8 cellular contexts compared by ENCODE assay signal in the genomic region with DNA sequence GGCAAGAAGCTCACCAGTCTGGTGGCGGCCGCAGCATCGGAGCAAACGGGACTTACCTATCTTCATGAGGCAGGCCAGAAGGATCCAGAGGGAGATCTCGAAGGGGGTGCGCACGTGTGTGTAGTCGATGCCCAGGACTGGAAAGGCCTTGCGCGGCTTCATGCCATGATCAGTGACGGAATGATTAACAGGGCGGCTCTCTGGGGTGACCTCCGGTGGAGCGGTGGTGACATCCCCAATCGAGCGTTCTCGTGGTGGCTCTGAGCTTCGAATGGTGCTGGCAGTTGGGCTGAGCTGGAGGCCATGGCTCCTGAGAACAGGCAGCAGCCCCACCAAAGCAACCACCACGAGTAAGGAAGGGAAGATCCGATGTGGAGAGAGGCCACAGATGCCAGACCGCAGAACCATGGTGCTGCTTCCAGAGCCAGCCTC. TPM values are rescaled to one million over a fixed set of nuclear protein-coding genes. Genes with fewer than 3 reads are reported as not detected.
A peak's percentile ranks its signal among the peaks of the same experiment; 100 is the strongest.
DNase-seq lines count a peak whose midpoint lies in the region; ATAC-seq, FAIRE-seq and TF ChIP-seq lines count a peak whose summit lies in the region.

No MANE protein-coding gene starts in this region.

- no peaks in the 10 kb centered on the region for H3K9me3 Mint-ChIP-seq in activated naive CD4-positive, alpha-beta T cell treated with anti-CD3 and anti-CD28 coated beads, Interleukin-2, amount 10 ng/mL, durations not matched to agents 7 days and 5 days

- H3K27me3 Mint-ChIP-seq in activated naive CD4-positive, alpha-beta T cell treated with anti-CD3 and anti-CD28 coated beads, Interleukin-2, amount 10 ng/mL, durations not matched to agents 7 days and 5 days, result no peaks in the 10 kb centered on the region

- BruUV-seq in K562 (replicated peaks; lab: Mats Ljungman, UMichigan), result no TSS peak

- H4K20me1 ChIP-seq in K562 (replicated peaks; ENCODE audit: control insufficient read depth, insufficient read depth, low read length), result peaks cover 13% of the 10 kb centered on the region; the same call in 1 of the 2 replicates

- TF ChIP-seq POLR2A in K562 (conservative IDR thresholded peaks at IDR 0.05), result no peak
- TF ChIP-seq POLR2A in upper lobe of left lung (IDR thresholded peaks at IDR 0.05), result no peak

- H3K9ac ChIP-seq in K562 (ENCODE audit: insufficient read depth in 1 of 2, low read depth in 2 of 2, low read length in 2 of 2), result peak overlapping the region; percentile 87 to 96

- TF ChIP-seq EP300 in K562 (IDR thresholded peaks at IDR 0.05; ENCODE audit: low read length) (no peak), upper lobe of left lung (IDR thresholded peaks at IDR 0.05) (no peak)

- no peaks in the 10 kb centered on the region for H3K27me3 ChIP-seq in K562 (ENCODE audit: control insufficient read depth in 2 of 2, insufficient read depth in 2 of 2, low read length in 2 of 2)
- H3K27me3 ChIP-seq in upper lobe of left lung, result no peaks in the 10 kb centered on the region

- H3K4me1 ChIP-seq in K562 (replicated peaks in 1 of 2; ENCODE audit: control insufficient read depth in 2 of 2, insufficient read depth in 2 of 2, low read length in 2 of 2), result peaks cover 40 to 41% of the 10 kb centered on the region in 2 experiments
- peaks cover 24% of the 10 kb centered on the region for H3K4me1 ChIP-seq in mesodermal cell (ENCODE audit: control insufficient read depth, insufficient read depth, low read length, poor library complexity, severe bottlenecking)
- H3K4me1 ChIP-seq in upper lobe of left lung, result peaks cover 36 to 64% (median 59%) of the 10 kb centered on the region in 4 donors

- TF ChIP-seq CTCF in K562 (IDR thresholded peaks at IDR 0.05 in 2 of 3, conservative IDR thresholded peaks at IDR 0.05 in 1 of 3; ENCODE audit: insufficient read depth in 2 of 3, low read depth in 1 of 3, low read length in 3 of 3) (no peak), upper lobe of left lung (IDR thresholded peaks at IDR 0.05) (no peak)

- FAIRE-seq in K562 (lab: Jason Lieb, UNC), result no peak

- H2AFZ ChIP-seq in K562 (ENCODE audit: low read depth, low read length), result no peak overlapping the region

- POLR2A ChIA-PET in K562 (lab: Yijun Ruan, JAX), result interaction anchor here (0.6 to 11.8 kb wide), 24 partner anchors 10 to 571 kb away, joined by 3 to 380 read pairs (median 5); partner anchors contain the start of gene WDTC1

- peaks cover 31% of the 10 kb centered on the region for H3K79me2 ChIP-seq in K562 (ENCODE audit: control insufficient read depth, insufficient read depth, low read length)

- peak overlapping the region; percentile 93 for H3K4me2 ChIP-seq in K562 (ENCODE audit: insufficient read depth, low read length)

- peaks cover 12% of the 10 kb centered on the region for H3K36me3 Mint-ChIP-seq in activated naive CD4-positive, alpha-beta T cell treated with anti-CD3 and anti-CD28 coated beads, Interleukin-2, amount 10 ng/mL, durations not matched to agents 7 days and 5 days

- H3K9me3 ChIP-seq in K562 (replicated peaks; ENCODE audit: control insufficient read depth, insufficient read depth, low read depth, low read length) (no peaks in the 10 kb centered on the region), mesodermal cell (ENCODE audit: control insufficient read depth, low read length) (no peaks in the 10 kb centered on the region), upper lobe of left lung (no peaks in the 10 kb centered on the region)

- no peak for DNase-seq in activated naive CD4-positive, alpha-beta T cell treated with anti-CD3 and anti-CD28 coated beads, Interleukin-2, amount 10 ng/mL, durations not matched to agents 7 days and 5 days
- DNase-seq in activated naive CD4-positive, alpha-beta T cell treated with Interleukin-2 at 50 U/mL for 16 hours, result no peak
- DNase-seq in K562 (ENCODE audit: extremely low read depth in 1 of 4, low spot score in 3 of 4) (peak in 2 of 4 experiments; percentile 10 to 37), upper lobe of left lung (peak in 1 of 2 donors; percentile 54), NCI-H2171 treated with DMSO at 0.1 percent for 48 hours (lab: John Stamatoyannopoulos, UW) (no peak)

- peak overlapping the region; percentile 77 for H3K4me3 ChIP-seq in K562
- peak overlapping the region; percentile 57 for H3K4me3 ChIP-seq in mesodermal cell (ENCODE audit: extremely low read depth, insufficient read depth, low read length, poor library complexity, severe bottlenecking)
- H3K4me3 ChIP-seq in upper lobe of left lung, result peak overlapping the region in 3 of 4 donors; percentile 64 to 87 (median 65)

- H3K36me3 ChIP-seq in K562 (ENCODE audit: control insufficient read depth, insufficient read depth, low read length), result no peaks in the 10 kb centered on the region; the same call in 2 of the 3 replicates
- peaks cover 10% of the 10 kb centered on the region for H3K36me3 ChIP-seq in mesodermal cell (ENCODE audit: control insufficient read depth, insufficient read depth, low read length)
- H3K36me3 ChIP-seq in upper lobe of left lung, result no peaks in the 10 kb centered on the region

- intact Hi-C loops in K562 (cut with micrococcal nuclease), result loop anchor here (10.0 kb wide), 1 partner anchor 49 kb away; no protein-coding TSS in a partner anchor

- in situ Hi-C loops in K562 (cut with MboI), result no loop called here

- no peaks in the 10 kb centered on the region for H3K9me1 ChIP-seq in K562 (ENCODE audit: control insufficient read depth, insufficient read depth, low read length)

- peaks cover 56% of the 10 kb centered on the region for H3K4me1 Mint-ChIP-seq in activated naive CD4-positive, alpha-beta T cell treated with anti-CD3 and anti-CD28 coated beads, Interleukin-2, amount 10 ng/mL, durations not matched to agents 7 days and 5 days

- H3K27ac ChIP-seq in K562 (ENCODE audit: extremely low read depth, low read depth, low read length), result no peak overlapping the region; the same call in 2 of the 3 replicates
- H3K27ac ChIP-seq in mesodermal cell (ENCODE audit: low read depth, low read length, severe bottlenecking), result peak overlapping the region; percentile 79
- peak overlapping the region; percentile 87 to 97 (median 92) for H3K27ac ChIP-seq in upper lobe of left lung

- no peak for TF ChIP-seq RAD21 in K562 (CRISPR knock-in tag; conservative IDR thresholded peaks at IDR 0.05 in 1 of 2, IDR thresholded peaks at IDR 0.05 in 1 of 2)

- peak overlapping the region; percentile 86 for H3K4me3 Mint-ChIP-seq in activated naive CD4-positive, alpha-beta T cell treated with anti-CD3 and anti-CD28 coated beads, Interleukin-2, amount 10 ng/mL, durations not matched to agents 7 days and 5 days

- peak overlapping the region; percentile 75 for H3K27ac Mint-ChIP-seq in activated naive CD4-positive, alpha-beta T cell treated with anti-CD3 and anti-CD28 coated beads, Interleukin-2, amount 10 ng/mL, durations not matched to agents 7 days and 5 days

- CTCF ChIA-PET in activated naive CD4-positive, alpha-beta T cell treated with anti-CD3 and anti-CD28 coated beads, Interleukin-2, amount 10 ng/mL, durations not matched to agents 7 days and 5 days (lab: Charles Lee), result interaction anchor here (0.9 to 1.7 kb wide), 9 partner anchors 9 to 54 kb away, joined by 3 to 7 read pairs (median 4); no protein-coding TSS in a partner anchor
- CTCF ChIA-PET in K562 (lab: Yijun Ruan, JAX; ENCODE audit: low intra/inter-chr PET ratio), result no interaction called here

- WGBS in K562 (ENCODE audit: insufficient coverage, low coverage, missing lambda C conversion rate), result 67% methylated on average over 21 of the region's 21 CpGs
- 89 to 94% methylated on average over 19 to 21 of the region's 21 CpGs for WGBS in mesodermal cell (ENCODE audit: insufficient coverage in 2 of 2), 2 experiments
- 84 to 85% methylated on average over 18 to 21 of the region's 21 CpGs for WGBS in upper lobe of left lung, 2 donors

- ATAC-seq in K562 (0 out of 3 replicates have a peak, but pooled peaks have one; percentile 1), upper lobe of left lung (ENCODE audit: low FRiP score in 2 of 2) (no peak), HG03457 (IDR thresholded peaks at IDR 0.05; ENCODE audit: unreplicated experiment) (no peak), HG02642 (IDR thresholded peaks at IDR 0.05; ENCODE audit: poor library complexity, unreplicated experiment) (no peak)

TF ChIP-seq in K562, 482 proteins besides CTCF, POLR2A, EP300 and RAD21 (continues in another document):
- TF ChIP-seq ZNF740 (CRISPR knock-in tag; IDR thresholded peaks at IDR 0.05) (peak; percentile 65), ZNF740 (tag; IDR thresholded peaks at IDR 0.05) (no peak), SNAPC5 (CRISPR knock-in tag; IDR thresholded peaks at IDR 0.05) (no peak)

RNA-seq across cellular contexts. Expression of gene SLC9A1, which starts 1.0 kb away (rescaled TPM):
- total RNA-seq in K562 (2011; cell fraction: chromatin; rRNA removed; ENCODE audit: low replicate concordance), result 17.2 and 40.8 TPM in 2 replicates
- 19.7 and 20.2 TPM in 2 replicates for total RNA-seq in K562 (2011; cell fraction: nucleolus; rRNA removed)
- 24.2 and 34.4 TPM in 2 replicates for total RNA-seq in K562 (2011; cell fraction: nucleoplasm; rRNA removed)
- total RNA-seq in K562 (2014; rRNA removed), result 1.8 and 2.9 TPM in 2 replicates
- total RNA-seq in K562 (2014; rRNA removed; fragmentation: Illumina TruSeq; extraction: Trizol), result 1.1 and 2.0 TPM in 2 replicates
- total RNA-seq in K562 (2015; rRNA removed; fragmentation: Illumina TruSeq; extraction: Trizol), result 3.4 and 3.8 TPM in 2 replicates
- 12.7 and 13.6 TPM in 2 replicates for total RNA-seq in K562 (2021)
- polyA plus RNA-seq in K562 (2011; rRNA removed), result 1.5 and 4.5 TPM in 2 replicates
- polyA plus RNA-seq in K562 (2011; cell fraction: cytosol; rRNA removed), result 2.0 and 4.6 TPM in 2 replicates
- polyA plus RNA-seq in K562 (2011; cell fraction: nucleus; rRNA removed), result 13.2 and 13.4 TPM in 2 replicates
- 11.6 and 12.8 TPM in 2 replicates for polyA plus RNA-seq in K562 (2012)
- polyA plus RNA-seq in K562 (2014; fragmentation: Illumina TruSeq; extraction: Trizol), result 14.4 and 16.6 TPM in 2 replicates
- 1 to 10 TPM in 1 of 2 experiments, under 1 TPM in 1; 0.59 to 1.0 TPM for polyA plus RNA-seq in K562 (2014; fragmentation: Nextera tagmentation; extraction: Ambion mirVana)
- 5.2 and 5.7 TPM in 2 replicates for polyA plus RNA-seq in K562 (2014; rRNA removed)
- polyA minus RNA-seq in K562 (2011; rRNA and poly(A)+ RNA removed), result 3.3 and 3.4 TPM in 2 replicates
- polyA minus RNA-seq in K562 (2011; cell fraction: cytosol; rRNA and poly(A)+ RNA removed), result 4.0 and 7.6 TPM in 2 replicates
- polyA minus RNA-seq in K562 (2011; cell fraction: nucleus; rRNA and poly(A)+ RNA removed), result 3.8 and 5.0 TPM in 2 replicates
- polyA plus RNA-seq in mesodermal cell (2013, experiment 1 of 2), result 24.1 TPM
- 20.2 TPM for polyA plus RNA-seq in mesodermal cell (2013, experiment 2 of 2)
- total RNA-seq in upper lobe of left lung, result 10 to 100 TPM; 18.1 to 51.4 (median 31.5) TPM
